Comparison of ENCODE assay signal across 9 cellular contexts in the genomic region with DNA sequence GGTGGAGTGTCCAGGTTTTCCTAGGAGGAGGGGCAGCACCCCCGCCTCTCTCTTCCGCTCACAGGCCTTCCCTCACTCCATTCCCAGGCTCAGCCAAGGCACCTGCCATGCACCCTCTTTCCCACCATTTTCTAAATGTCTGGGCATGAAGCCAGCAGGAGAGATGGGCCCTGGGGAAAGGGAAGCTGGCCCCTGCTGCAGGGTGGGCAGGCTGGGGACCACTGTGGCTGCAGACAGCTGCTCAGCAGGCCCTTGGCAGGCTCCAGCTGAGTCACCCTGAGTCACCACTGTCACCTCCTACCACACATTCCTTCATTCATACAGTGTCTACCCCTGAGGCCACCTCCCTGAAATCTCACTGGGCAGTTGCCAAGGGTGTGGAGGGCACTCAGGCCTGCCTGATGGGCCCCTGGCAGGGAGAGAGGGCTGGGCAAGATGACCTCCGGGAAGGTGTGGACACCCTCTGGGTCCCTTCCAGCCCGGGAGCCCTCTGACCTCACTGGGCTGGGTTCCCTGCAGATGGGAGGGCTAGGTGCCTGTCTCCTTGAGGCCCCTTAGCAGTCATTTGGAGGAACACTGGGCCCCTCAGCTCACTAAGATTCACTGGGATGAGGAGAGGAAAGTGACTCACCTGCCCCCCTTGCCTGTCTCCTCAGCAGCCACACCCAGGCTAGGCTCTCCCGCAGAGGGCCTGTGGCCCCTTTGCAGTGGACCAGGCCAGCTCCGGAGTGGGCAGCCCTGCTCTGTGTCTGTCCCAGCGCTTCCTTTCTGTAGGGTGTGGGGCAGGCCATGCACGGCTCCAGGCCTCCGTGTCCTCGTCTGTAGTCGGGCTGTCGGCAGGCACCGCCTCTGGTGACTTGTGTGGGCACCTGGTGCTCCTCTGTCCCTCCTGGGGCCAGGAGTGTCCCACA. TPM values are rescaled to one million over a fixed set of nuclear protein-coding genes. Genes with fewer than 3 reads are reported as not detected.
DNase-seq lines count a peak whose midpoint lies in the region; ATAC-seq and TF ChIP-seq lines count a peak whose summit lies in the region.
"Had no signal": no experiment of that assay in that cellular context is flagged by ENCODE, and none has a peak within 500 bp of the region (broad histone marks: within the 10 kb centered on the region; RNA-seq: fewer than 3 reads in every experiment).

No MANE protein-coding gene starts in this region.

- no peak overlapping the region for H3K4me3 Mint-ChIP-seq in activated T-cell treated with anti-CD3 and anti-CD28 coated beads, Interleukin-2, amount 50 U/mL, for 4 hours
- no peak overlapping the region for H3K4me3 Mint-ChIP-seq in effector memory CD8-positive, alpha-beta T cell

- H3K9me3 ChIP-seq in HEK293 (ENCODE audit: control insufficient read depth, insufficient read depth, low read depth, low read length), result no peaks in the 10 kb centered on the region

- peak overlapping the region in 1 of 2 donors; percentile 44 for H3K27ac Mint-ChIP-seq in effector memory CD8-positive, alpha-beta T cell

- no peak for TF ChIP-seq CTCF in HEK293 (tag by site-specific recombination; IDR thresholded peaks at IDR 0.05)
- no peak for TF ChIP-seq CTCF in GM20000 (IDR thresholded peaks at IDR 0.05; ENCODE audit: extremely low read depth, missing control alignments)

- no peaks in the 10 kb centered on the region for H3K36me3 Mint-ChIP-seq in activated T-cell treated with anti-CD3 and anti-CD28 coated beads, Interleukin-2, amount 50 U/mL, for 4 hours (ENCODE audit: insufficient read depth)
- H3K36me3 Mint-ChIP-seq in effector memory CD8-positive, alpha-beta T cell (ENCODE audit: insufficient read depth), result peaks cover 25% of the 10 kb centered on the region

- no peak overlapping the region for H3K4me3 ChIP-seq in HEK293 (ENCODE audit: low read depth, low read length)

- H3K27ac ChIP-seq in HEK293 (ENCODE audit: extremely low read depth, low read depth, low read length), result no peak overlapping the region

- no peaks in the 10 kb centered on the region for H3K9me3 Mint-ChIP-seq in activated T-cell treated with anti-CD3 and anti-CD28 coated beads, Interleukin-2, amount 50 U/mL, for 4 hours
- H3K9me3 Mint-ChIP-seq in effector memory CD8-positive, alpha-beta T cell, result peaks cover 0 to 2% of the 10 kb centered on the region in 2 donors

- DNase-seq in AG08396 (ENCODE audit: low spot score) (peak; percentile 90), kidney tubule cell (ENCODE audit: low spot score) (peak; percentile 99), NCI-H748 (lab: John Stamatoyannopoulos, UW; ENCODE audit: unreplicated experiment) (no peak), GM20000 (ENCODE audit: low spot score) (no peak)
- DNase-seq in activated T-cell treated with anti-CD3 and anti-CD28 coated beads, Interleukin-2, amount 50 U/mL, for 4 hours, result no peak
- DNase-seq in effector memory CD8-positive, alpha-beta T cell, result no peak
- DNase-seq: NCI-H345 had no signal

- no peaks in the 10 kb centered on the region for H3K27me3 Mint-ChIP-seq in activated T-cell treated with anti-CD3 and anti-CD28 coated beads, Interleukin-2, amount 50 U/mL, for 4 hours (ENCODE audit: low read depth)
- no peaks in the 10 kb centered on the region for H3K27me3 Mint-ChIP-seq in effector memory CD8-positive, alpha-beta T cell

- POLR2A ChIA-PET in HEK293 (lab: Yijun Ruan, JAX), result no interaction called here

- no peaks in the 10 kb centered on the region for H3K36me3 ChIP-seq in HEK293 (ENCODE audit: control insufficient read depth in 2 of 2, insufficient read depth in 1 of 2, low read length in 2 of 2)

- peaks cover 53% of the 10 kb centered on the region for H3K4me1 Mint-ChIP-seq in activated T-cell treated with anti-CD3 and anti-CD28 coated beads, Interleukin-2, amount 50 U/mL, for 4 hours (ENCODE audit: low read depth)
- peaks cover 29% of the 10 kb centered on the region in 2 donors for H3K4me1 Mint-ChIP-seq in effector memory CD8-positive, alpha-beta T cell (ENCODE audit: low read depth in 2 of 2)

- H3K4me1 ChIP-seq in HEK293 (ENCODE audit: control insufficient read depth, insufficient read depth, low read length), result peaks cover 6% of the 10 kb centered on the region; the same call in 1 of the 2 replicates

- peak; percentile 59 to 61 for ATAC-seq in activated T-cell treated with anti-CD3 and anti-CD28 coated beads, Interleukin-2, amount 50 U/mL, for 4 hours
- no peak for ATAC-seq in HG02938 (IDR thresholded peaks at IDR 0.05; ENCODE audit: unreplicated experiment)
- ATAC-seq in effector memory CD8-positive, alpha-beta T cell (replicated peaks), result no peak

- CTCF ChIA-PET in HEK293 (lab: Yijun Ruan, JAX), result interaction anchor here (1.0 kb wide), 1 partner anchor 9 kb away, joined by 4 read pairs; no protein-coding TSS in a partner anchor

TF ChIP-seq in HEK293, 187 proteins besides CTCF, POLR2A, EP300 and RAD21 (continues in another document):
- TF ChIP-seq GLIS2 (tag by site-specific recombination; IDR thresholded peaks at IDR 0.05) (peak; percentile 59), REPIN1 (tag by site-specific recombination; IDR thresholded peaks at IDR 0.05; ENCODE audit: low read depth) (no peak), GLIS1 (tag by site-specific recombination; IDR thresholded peaks at IDR 0.05) (peak; percentile 58; the same call in 1 of the 2 replicates), KLF1 (tag by site-specific recombination; IDR thresholded peaks at IDR 0.05) (peak; percentile 24; the same call in 1 of the 2 replicates), ZIC2 (tag by site-specific recombination; IDR thresholded peaks at IDR 0.05) (peak; percentile 79), ZNF311 (tag by site-specific recombination; IDR thresholded peaks at IDR 0.05; ENCODE audit: borderline replicate concordance) (no peak), ZNF292 (tag by site-specific recombination; IDR thresholded peaks at IDR 0.05; ENCODE audit: borderline replicate concordance, low read depth) (no peak), SP7 (tag by site-specific recombination; IDR thresholded peaks at IDR 0.05) (0 out of 2 replicates have a peak, but pooled peaks have one; percentile 36), ZSCAN23 (tag by site-specific recombination; IDR thresholded peaks at IDR 0.05) (no peak), ZNF785 (tag by site-specific recombination; IDR thresholded peaks at IDR 0.05) (no peak)
- TF ChIP-seq, protein P1, sequence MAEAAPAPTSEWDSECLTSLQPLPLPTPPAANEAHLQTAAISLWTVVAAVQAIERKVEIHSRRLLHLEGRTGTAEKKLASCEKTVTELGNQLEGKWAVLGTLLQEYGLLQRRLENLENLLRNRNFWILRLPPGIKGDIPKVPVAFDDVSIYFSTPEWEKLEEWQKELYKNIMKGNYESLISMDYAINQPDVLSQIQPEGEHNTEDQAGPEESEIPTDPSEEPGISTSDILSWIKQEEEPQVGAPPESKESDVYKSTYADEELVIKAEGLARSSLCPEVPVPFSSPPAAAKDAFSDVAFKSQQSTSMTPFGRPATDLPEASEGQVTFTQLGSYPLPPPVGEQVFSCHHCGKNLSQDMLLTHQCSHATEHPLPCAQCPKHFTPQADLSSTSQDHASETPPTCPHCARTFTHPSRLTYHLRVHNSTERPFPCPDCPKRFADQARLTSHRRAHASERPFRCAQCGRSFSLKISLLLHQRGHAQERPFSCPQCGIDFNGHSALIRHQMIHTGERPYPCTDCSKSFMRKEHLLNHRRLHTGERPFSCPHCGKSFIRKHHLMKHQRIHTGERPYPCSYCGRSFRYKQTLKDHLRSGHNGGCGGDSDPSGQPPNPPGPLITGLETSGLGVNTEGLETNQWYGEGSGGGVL (tag by site-specific recombination; IDR thresholded peaks at IDR 0.05), result peak; percentile 6; the same call in 1 of the 2 replicates
- TF ChIP-seq, protein P2, sequence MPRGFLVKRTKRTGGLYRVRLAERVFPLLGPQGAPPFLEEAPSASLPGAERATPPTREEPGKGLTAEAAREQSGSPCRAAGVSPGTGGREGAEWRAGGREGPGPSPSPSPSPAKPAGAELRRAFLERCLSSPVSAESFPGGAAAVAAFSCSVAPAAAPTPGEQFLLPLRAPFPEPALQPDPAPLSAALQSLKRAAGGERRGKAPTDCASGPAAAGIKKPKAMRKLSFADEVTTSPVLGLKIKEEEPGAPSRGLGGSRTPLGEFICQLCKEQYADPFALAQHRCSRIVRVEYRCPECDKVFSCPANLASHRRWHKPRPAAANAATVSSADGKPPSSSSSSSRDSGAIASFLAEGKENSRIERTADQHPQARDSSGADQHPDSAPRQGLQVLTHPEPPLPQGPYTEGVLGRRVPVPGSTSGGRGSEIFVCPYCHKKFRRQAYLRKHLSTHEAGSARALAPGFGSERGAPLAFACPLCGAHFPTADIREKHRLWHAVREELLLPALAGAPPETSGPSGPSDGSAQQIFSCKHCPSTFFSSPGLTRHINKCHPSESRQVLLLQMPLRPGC (tag by site-specific recombination; IDR thresholded peaks at IDR 0.05), result 0 out of 2 replicates have a peak, but pooled peaks have one; percentile 39
- TF ChIP-seq, protein P3, sequence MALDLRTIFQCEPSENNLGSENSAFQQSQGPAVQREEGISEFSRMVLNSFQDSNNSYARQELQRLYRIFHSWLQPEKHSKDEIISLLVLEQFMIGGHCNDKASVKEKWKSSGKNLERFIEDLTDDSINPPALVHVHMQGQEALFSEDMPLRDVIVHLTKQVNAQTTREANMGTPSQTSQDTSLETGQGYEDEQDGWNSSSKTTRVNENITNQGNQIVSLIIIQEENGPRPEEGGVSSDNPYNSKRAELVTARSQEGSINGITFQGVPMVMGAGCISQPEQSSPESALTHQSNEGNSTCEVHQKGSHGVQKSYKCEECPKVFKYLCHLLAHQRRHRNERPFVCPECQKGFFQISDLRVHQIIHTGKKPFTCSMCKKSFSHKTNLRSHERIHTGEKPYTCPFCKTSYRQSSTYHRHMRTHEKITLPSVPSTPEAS (tag by site-specific recombination; IDR thresholded peaks at IDR 0.05), result no peak

RNA-seq across cellular contexts. Expression of a gene that starts 7.8 kb away (rescaled TPM):
- under 1 TPM in 2 of 3 donors, not detected in 1; 0.10 to 0.50 TPM for total RNA-seq in activated T-cell treated with anti-CD3 and anti-CD28 coated beads, Interleukin-2, amount 50 U/mL, for 4 hours

Comparison
In these comparisons a context has a peak if more than half of its experiments do, and no peak if none do; other contexts are left out.
1. DNase-seq: peak in AG08396 (single experiment) and kidney tubule cell (single experiment); none in activated T-cell treated with anti-CD3 and anti-CD28 coated beads, Interleukin-2, amount 50 U/mL, for 4 hours (single experiment), NCI-H748 (single experiment), effector memory CD8-positive, alpha-beta T cell (0 of 3) and GM20000 (single experiment).
2. ATAC-seq: peak in activated T-cell treated with anti-CD3 and anti-CD28 coated beads, Interleukin-2, amount 50 U/mL, for 4 hours (2 of 2); none in HG02938 (single experiment) and effector memory CD8-positive, alpha-beta T cell (single experiment).